11 cellular contexts compared by ENCODE assay signal in the genomic region with DNA sequence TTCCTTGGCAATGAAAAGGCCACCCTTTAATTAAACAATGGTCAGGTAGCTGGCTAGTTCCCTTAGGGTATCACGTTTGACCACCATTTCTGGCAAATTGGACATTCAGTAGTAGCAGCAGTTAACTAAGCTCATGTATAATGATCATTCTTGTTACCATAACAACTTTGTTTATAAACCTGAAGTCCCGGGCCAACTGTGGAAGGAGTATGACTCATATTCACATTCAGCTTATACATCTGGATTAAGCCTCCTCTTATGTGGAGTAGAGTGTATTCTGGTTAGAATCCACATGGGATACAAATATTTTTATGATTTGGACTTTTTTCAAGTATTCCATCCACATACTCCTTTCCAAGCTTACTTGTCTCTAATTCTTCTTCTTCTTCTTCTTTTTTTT.
DNase-seq lines count a peak whose midpoint lies in the region; TF ChIP-seq lines count a peak whose summit lies in the region.
"Had no signal": no experiment of that assay in that cellular context is flagged by ENCODE, and none has a peak within 500 bp of the region (broad histone marks: within the 10 kb centered on the region; RNA-seq: fewer than 3 reads in every experiment).

No MANE protein-coding gene starts in this region.

- H3K4me1 ChIP-seq in mammary epithelial cell (ENCODE audit: insufficient read depth, low read length) (peaks cover 3% of the 10 kb centered on the region), esophagus muscularis mucosa (peaks cover 0 to 15% (median 9%) of the 10 kb centered on the region in 4 donors)
- H3K4me1 ChIP-seq: right lobe of liver had no signal

- H3K27ac ChIP-seq in mammary epithelial cell (ENCODE audit: insufficient read depth, low read depth, low read length) (no peak overlapping the region), esophagus muscularis mucosa (replicated peaks in 1 of 4) (no peak overlapping the region)
- H3K27ac ChIP-seq: right lobe of liver had no signal

- no TSS peak for BruUV-seq in mammary epithelial cell (replicated peaks; lab: Mats Ljungman, UMichigan)

- H3K9me3 ChIP-seq in mammary epithelial cell (replicated peaks; ENCODE audit: insufficient read depth, low read length): no peaks in the 10 kb centered on the region
- H3K9me3 ChIP-seq in esophagus muscularis mucosa: no peaks in the 10 kb centered on the region
- H3K9me3 ChIP-seq: right lobe of liver had no signal

- no peak overlapping the region for H3K4me3 ChIP-seq in mammary epithelial cell (replicated peaks in 1 of 3; ENCODE audit: insufficient read depth in 1 of 3, low read depth in 2 of 3, low read length in 3 of 3)
- H3K4me3 ChIP-seq in esophagus muscularis mucosa: no peak overlapping the region
- H3K4me3 ChIP-seq: right lobe of liver had no signal

- H3K9ac ChIP-seq in mammary epithelial cell (ENCODE audit: insufficient read depth, low read length): no peak overlapping the region

- H3K4me2 ChIP-seq in mammary epithelial cell (ENCODE audit: insufficient read depth, low read depth, low read length): no peak overlapping the region

- no peaks in the 10 kb centered on the region for H3K27me3 ChIP-seq in mammary epithelial cell (ENCODE audit: insufficient read depth, low read length)
- H3K27me3 ChIP-seq in esophagus muscularis mucosa: no peaks in the 10 kb centered on the region
- H3K27me3 ChIP-seq: right lobe of liver had no signal

- WGBS in mammary epithelial cell (ENCODE audit: low coverage, missing lambda C conversion rate): 0% methylated on average over 1 of the region's 2 CpGs
- 12% methylated on average over 2 of the region's 2 CpGs for WGBS in esophagus muscularis mucosa

- TF ChIP-seq POLR2A in esophagus muscularis mucosa (IDR thresholded peaks at IDR 0.05; ENCODE audit: low read depth): no peak

- no peaks in the 10 kb centered on the region for H3K36me3 ChIP-seq in mammary epithelial cell (ENCODE audit: insufficient read depth, low read length)
- H3K36me3 ChIP-seq in esophagus muscularis mucosa: no peaks in the 10 kb centered on the region
- H3K36me3 ChIP-seq: right lobe of liver had no signal

- intact Hi-C loops in mammary epithelial cell (cut with micrococcal nuclease) (no loop called here), esophagus muscularis mucosa (cut with DNase I) (no loop called here)

- in situ Hi-C loops in Caki2 (cut with HindIII; ENCODE audit: low pct_unique_long_range_greater_than_20kb, low sequenced_read_pairs) (no loop called here), mammary epithelial cell (cut with MboI; ENCODE audit: low sequenced_read_pairs in 2 of 2) (no loop called here)

- dilution Hi-C loops in mammary epithelial cell (cut with HindIII; ENCODE audit: low sequenced_read_pairs): no loop called here

- DNase-seq in Caki2 (ENCODE audit: low read depth): peak; percentile 26
- DNase-seq in HT1080 (ENCODE audit: low read depth): peak; percentile 74
- peak; percentile 67 for DNase-seq in mammary epithelial cell
- peak; percentile 42 for DNase-seq in kidney tubule cell (ENCODE audit: low spot score)
- no peak for DNase-seq in stimulated activated CD4-positive, alpha-beta T cell treated with anti-CD3 and anti-CD28 coated beads, Interleukin-2, amount 100 ng/mL, for 48 hours
- DNase-seq in SIG-M5 treated with dmso at 0.1 percent for 504 hours (lab: John Stamatoyannopoulos, UW; ENCODE audit: unreplicated experiment): no peak
- no peak for DNase-seq in NCI-H510A treated with DMSO at 0.1 percent for 48 hours (lab: John Stamatoyannopoulos, UW)
- no peak for DNase-seq in esophagus muscularis mucosa (ENCODE audit: extremely low spot score)
- DNase-seq: DND-41, right lobe of liver, RPMI8226 had no signal

- no peaks in the 10 kb centered on the region for H4K20me1 ChIP-seq in mammary epithelial cell (ENCODE audit: insufficient read depth, low read length)

- TF ChIP-seq CTCF in mammary epithelial cell (conservative IDR thresholded peaks at IDR 0.05 in 1 of 2, IDR thresholded peaks at IDR 0.05 in 1 of 2; ENCODE audit: extremely low read depth in 1 of 2, insufficient read depth in 1 of 2, low read depth in 1 of 2, low read length in 2 of 2): no peak
- no peak for TF ChIP-seq CTCF in esophagus muscularis mucosa (IDR thresholded peaks at IDR 0.05)

- CTCF ChIA-PET in mammary epithelial cell (lab: Charles Lee; ENCODE audit: low non-redundant PET): interaction anchor here (0.6 kb wide), 1 partner anchor 1846 kb away, joined by 3 read pairs; no protein-coding TSS in a partner anchor

- no peaks in the 10 kb centered on the region for H3K79me2 ChIP-seq in mammary epithelial cell (ENCODE audit: insufficient read depth, low read length)

- no peak overlapping the region for H2AFZ ChIP-seq in mammary epithelial cell (ENCODE audit: low read depth, low read length)

- TF ChIP-seq EP300 in esophagus muscularis mucosa (IDR thresholded peaks at IDR 0.05): no peak

Comparison
In these comparisons a context has a peak if more than half of its experiments do, and no peak if none do; other contexts are left out.
1. DNase-seq: peak in Caki2 (single experiment), HT1080 (single experiment), mammary epithelial cell (single experiment) and kidney tubule cell (single experiment); none in stimulated activated CD4-positive, alpha-beta T cell treated with anti-CD3 and anti-CD28 coated beads, Interleukin-2, amount 100 ng/mL, for 48 hours (0 of 2), SIG-M5 treated with dmso at 0.1 percent for 504 hours (single experiment), NCI-H510A treated with DMSO at 0.1 percent for 48 hours (single experiment) and esophagus muscularis mucosa (single experiment).